In the genomic region with DNA sequence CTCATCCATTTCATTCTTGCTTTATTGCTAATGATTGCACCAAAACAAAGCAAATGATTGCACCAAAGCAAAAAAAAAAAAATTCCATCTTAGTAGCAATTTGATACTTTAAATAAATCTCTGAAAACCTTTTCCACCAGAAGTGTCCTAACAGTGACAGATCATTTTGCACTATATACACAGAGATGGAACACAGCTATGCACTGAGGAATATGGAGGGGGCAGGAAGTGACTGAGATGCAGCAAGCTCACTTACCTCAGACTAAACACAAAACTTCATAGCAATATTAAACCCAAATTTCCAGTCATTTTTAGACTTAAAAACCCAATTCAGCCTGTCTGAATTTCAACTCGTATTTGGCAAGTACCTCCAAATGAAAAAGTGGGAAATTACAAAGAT, we compare ENCODE assay signal across 12 cellular contexts. TPM values are rescaled to one million over a fixed set of nuclear protein-coding genes. Genes with fewer than 3 reads are reported as not detected.
DNase-seq lines count a peak whose midpoint lies in the region; ATAC-seq and TF ChIP-seq lines count a peak whose summit lies in the region.
"Had no signal": no experiment of that assay in that cellular context is flagged by ENCODE, and none has a peak within 500 bp of the region (broad histone marks: within the 10 kb centered on the region; RNA-seq: fewer than 3 reads in every experiment).

No MANE protein-coding gene starts in this region.

- H3K4me1 ChIP-seq in breast epithelium, result no peaks in the 10 kb centered on the region
- peaks cover 6 to 36% (median 15%) of the 10 kb centered on the region in 3 donors for H3K4me1 ChIP-seq in gastroesophageal sphincter

- CTCF ChIA-PET in MCF 10A (lab: Yijun Ruan, JAX), result interaction anchor here (0.7 kb wide), 1 partner anchor 771 kb away, joined by 4 read pairs; no protein-coding TSS in a partner anchor
- CTCF ChIA-PET in activated CD4-positive, alpha-beta memory T cell treated with anti-CD3 and anti-CD28 coated beads, Interleukin-2, amount 10 ng/mL, durations not matched to agents 7 days and 5 days (lab: Charles Lee), result interaction anchor here (0.6 to 1.9 kb wide), 3 partner anchors 9 to 84 kb away, joined by 3 to 4 read pairs (median 4); no protein-coding TSS in a partner anchor

- H3K36me3 Mint-ChIP-seq in MCF 10A (ENCODE audit: insufficient read depth, unreplicated experiment) (no peaks in the 10 kb centered on the region), progenitor cell of endocrine pancreas (ENCODE audit: insufficient read depth) (no peaks in the 10 kb centered on the region)
- H3K36me3 Mint-ChIP-seq in activated CD4-positive, alpha-beta memory T cell treated with anti-CD3 and anti-CD28 coated beads, Interleukin-2, amount 10 ng/mL, durations not matched to agents 7 days and 5 days (ENCODE audit: low read depth), result peaks cover 10% of the 10 kb centered on the region

- H3K27me3 ChIP-seq in breast epithelium (no peaks in the 10 kb centered on the region), gastroesophageal sphincter (no peaks in the 10 kb centered on the region)

- H3K4me3 ChIP-seq in breast epithelium (no peak overlapping the region), fibroblast of the aortic adventitia (ENCODE audit: low read depth, low read length) (no peak overlapping the region), gastroesophageal sphincter (no peak overlapping the region)
- H3K4me3 ChIP-seq: skin epidermis had no signal

- POLR2A ChIA-PET in MCF 10A (lab: Yijun Ruan, JAX), result interaction anchor here (0.7 to 1.5 kb wide), 2 partner anchors 26 to 61 kb away, joined by 3 to 4 read pairs; no protein-coding TSS in a partner anchor
- POLR2A ChIA-PET in activated CD4-positive, alpha-beta memory T cell treated with anti-CD3 and anti-CD28 coated beads, Interleukin-2, amount 10 ng/mL, durations not matched to agents 7 days and 5 days (lab: Charles Lee), result interaction anchor here (1.0 to 8.4 kb wide), 9 partner anchors 9 to 84 kb away, joined by 3 to 142 read pairs (median 16); a partner anchor contains a TSS

- H3K27ac ChIP-seq in breast epithelium (no peak overlapping the region), gastroesophageal sphincter (no peak overlapping the region)

- H3K4me3 Mint-ChIP-seq in MCF 10A (ENCODE audit: unreplicated experiment) (no peak overlapping the region), progenitor cell of endocrine pancreas (ENCODE audit: low read depth) (no peak overlapping the region)
- peak overlapping the region; percentile 26 for H3K4me3 Mint-ChIP-seq in activated CD4-positive, alpha-beta memory T cell treated with anti-CD3 and anti-CD28 coated beads, Interleukin-2, amount 10 ng/mL, durations not matched to agents 7 days and 5 days

- peak overlapping the region; percentile 91 for H3K27ac Mint-ChIP-seq in MCF 10A (ENCODE audit: low read depth, unreplicated experiment)
- H3K27ac Mint-ChIP-seq in activated CD4-positive, alpha-beta memory T cell treated with anti-CD3 and anti-CD28 coated beads, Interleukin-2, amount 10 ng/mL, durations not matched to agents 7 days and 5 days, result peak overlapping the region; percentile 93
- no peak overlapping the region for H3K27ac Mint-ChIP-seq in progenitor cell of endocrine pancreas

- no peak for ATAC-seq in gastroesophageal sphincter
- no peak for ATAC-seq in HG03354 (IDR thresholded peaks at IDR 0.05; ENCODE audit: poor library complexity, severe bottlenecking, unreplicated experiment)

- H3K9me3 Mint-ChIP-seq in MCF 10A (ENCODE audit: unreplicated experiment) (peaks cover 7% of the 10 kb centered on the region), progenitor cell of endocrine pancreas (ENCODE audit: low read depth) (no peaks in the 10 kb centered on the region)
- no peaks in the 10 kb centered on the region for H3K9me3 Mint-ChIP-seq in activated CD4-positive, alpha-beta memory T cell treated with anti-CD3 and anti-CD28 coated beads, Interleukin-2, amount 10 ng/mL, durations not matched to agents 7 days and 5 days

- H3K4me1 Mint-ChIP-seq in MCF 10A (ENCODE audit: insufficient read depth, unreplicated experiment) (peaks cover 38% of the 10 kb centered on the region), progenitor cell of endocrine pancreas (ENCODE audit: low read depth) (peaks cover 35% of the 10 kb centered on the region)
- H3K4me1 Mint-ChIP-seq in activated CD4-positive, alpha-beta memory T cell treated with anti-CD3 and anti-CD28 coated beads, Interleukin-2, amount 10 ng/mL, durations not matched to agents 7 days and 5 days, result peaks cover 61% of the 10 kb centered on the region

- intact Hi-C loops in MCF 10A (cut with micrococcal nuclease), result no loop called here
- intact Hi-C loops in breast epithelium (cut with DNase I; ENCODE audit: low total_unique reads), result no loop called here

- H3K9me3 ChIP-seq in breast epithelium, result no peaks in the 10 kb centered on the region
- no peaks in the 10 kb centered on the region for H3K9me3 ChIP-seq in gastroesophageal sphincter

- H3K36me3 ChIP-seq in breast epithelium (no peaks in the 10 kb centered on the region), gastroesophageal sphincter (no peaks in the 10 kb centered on the region)

- TF ChIP-seq POLR2A in breast epithelium (IDR thresholded peaks at IDR 0.05) (no peak), gastroesophageal sphincter (IDR thresholded peaks at IDR 0.05) (no peak)

- TF ChIP-seq CTCF in MCF 10A (IDR thresholded peaks at IDR 0.05; ENCODE audit: unreplicated experiment), result no peak
- no peak for TF ChIP-seq CTCF in breast epithelium (IDR thresholded peaks at IDR 0.05)
- TF ChIP-seq CTCF in fibroblast of the aortic adventitia (IDR thresholded peaks at IDR 0.05; ENCODE audit: insufficient read depth, low read length), result no peak
- TF ChIP-seq CTCF in progenitor cell of endocrine pancreas (IDR thresholded peaks at IDR 0.05; ENCODE audit: unreplicated experiment), result no peak
- TF ChIP-seq CTCF in gastroesophageal sphincter (IDR thresholded peaks at IDR 0.05), result no peak

- peak; percentile 19 for DNase-seq in MCF 10A (ENCODE audit: unreplicated experiment)
- no peak for DNase-seq in breast epithelium (ENCODE audit: low spot score in 2 of 2)
- no peak for DNase-seq in activated CD4-positive, alpha-beta memory T cell treated with anti-CD3 and anti-CD28 coated beads, Interleukin-2, amount 10 ng/mL, durations not matched to agents 7 days and 5 days
- DNase-seq in fibroblast of the aortic adventitia (ENCODE audit: low read depth), result peak; percentile 19
- DNase-seq in NCI-H2107 (lab: John Stamatoyannopoulos, UW), result no peak
- no peak for DNase-seq in progenitor cell of endocrine pancreas (ENCODE audit: low spot score, unreplicated experiment)
- DNase-seq: AML-193, dermis blood vessel endothelial cell, NCI-H1092 had no signal

- no TSS peak for BruUV-seq in MCF 10A (replicated peaks; lab: Mats Ljungman, UMichigan)

- 64 to 75% methylated on average over 1 of the region's 1 CpG for WGBS in gastroesophageal sphincter (ENCODE audit: low coverage in 1 of 2), 2 donors

- no peaks in the 10 kb centered on the region for H3K27me3 Mint-ChIP-seq in MCF 10A (ENCODE audit: insufficient read depth, unreplicated experiment)
- no peaks in the 10 kb centered on the region for H3K27me3 Mint-ChIP-seq in activated CD4-positive, alpha-beta memory T cell treated with anti-CD3 and anti-CD28 coated beads, Interleukin-2, amount 10 ng/mL, durations not matched to agents 7 days and 5 days
- H3K27me3 Mint-ChIP-seq in progenitor cell of endocrine pancreas, result no peaks in the 10 kb centered on the region

- no peak for TF ChIP-seq EP300 in gastroesophageal sphincter (IDR thresholded peaks at IDR 0.05)

RNA-seq across cellular contexts. Expression of a gene that starts 41.2 kb away (rescaled TPM):
- total RNA-seq in MCF 10A (2022) (22.5 and 23.6 TPM in 2 replicates), breast epithelium (10 to 100 TPM; 20.6 to 25.0 (median 23.9) TPM), fibroblast of the aortic adventitia (ENCODE audit: low replicate concordance) (11.5 and 23.1 TPM in 2 replicates), progenitor cell of endocrine pancreas (9.7 and 11.8 TPM in 2 replicates), gastroesophageal sphincter (10 to 100 TPM; 17.1 to 28.1 (median 24.9) TPM)
- 10 to 100 TPM; 30.5 to 32.8 TPM for total RNA-seq in activated CD4-positive, alpha-beta memory T cell treated with anti-CD3 and anti-CD28 coated beads, Interleukin-2, amount 10 ng/mL, durations not matched to agents 7 days and 5 days

Comparison
In these comparisons a context has a peak if more than half of its experiments do, and no peak if none do; other contexts are left out.
1. DNase-seq: peak in MCF 10A (single experiment) and fibroblast of the aortic adventitia (single experiment); none in breast epithelium (0 of 2), activated CD4-positive, alpha-beta memory T cell treated with anti-CD3 and anti-CD28 coated beads, Interleukin-2, amount 10 ng/mL, durations not matched to agents 7 days and 5 days (single experiment), NCI-H2107 (single experiment) and progenitor cell of endocrine pancreas (single experiment).